In the genomic region with DNA sequence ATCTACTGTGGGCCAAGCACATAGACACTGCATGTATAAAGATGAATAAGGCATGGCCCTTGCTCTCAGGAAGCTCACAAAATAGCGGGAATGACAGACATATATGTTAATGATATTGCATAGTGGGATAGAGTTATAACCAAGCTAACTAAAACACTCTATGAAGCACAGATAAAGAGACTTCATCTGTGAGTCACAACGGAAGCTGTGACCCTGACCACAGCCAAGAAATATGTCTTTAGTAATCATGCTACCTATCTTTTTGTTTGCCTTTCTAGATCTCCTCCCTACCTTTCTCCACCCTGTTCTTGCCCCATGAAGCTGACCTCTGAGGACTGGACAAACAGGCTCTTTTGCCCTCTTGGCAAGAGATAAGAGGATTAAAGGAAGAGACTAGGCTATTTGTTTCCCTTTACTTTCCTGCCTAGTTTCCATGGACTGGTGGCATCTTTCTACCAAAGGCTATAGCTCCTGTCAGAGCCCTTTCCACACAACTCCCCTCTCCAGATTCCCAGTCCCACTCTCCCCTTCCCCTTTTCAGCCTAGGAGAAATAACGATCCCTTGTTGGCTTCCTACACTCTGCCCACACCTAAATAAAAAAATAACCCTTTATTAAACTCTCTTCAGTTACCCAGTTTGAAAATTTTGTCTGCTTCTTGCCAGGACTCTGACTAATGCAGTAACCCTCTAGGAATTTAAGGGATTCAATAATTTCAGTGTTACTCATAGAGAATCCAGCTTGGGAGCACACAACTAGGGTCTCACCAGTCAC, we compare ENCODE assay signal across 1 cellular context.
A peak's percentile ranks its signal among the peaks of the same experiment; 100 is the strongest.
TF ChIP-seq lines count a peak whose summit lies in the region.

No MANE protein-coding gene starts in this region.

TF ChIP-seq in SK-N-SH, 30 proteins besides CTCF, POLR2A, EP300 and RAD21 (continued from another document):
- TF ChIP-seq, protein P1, sequence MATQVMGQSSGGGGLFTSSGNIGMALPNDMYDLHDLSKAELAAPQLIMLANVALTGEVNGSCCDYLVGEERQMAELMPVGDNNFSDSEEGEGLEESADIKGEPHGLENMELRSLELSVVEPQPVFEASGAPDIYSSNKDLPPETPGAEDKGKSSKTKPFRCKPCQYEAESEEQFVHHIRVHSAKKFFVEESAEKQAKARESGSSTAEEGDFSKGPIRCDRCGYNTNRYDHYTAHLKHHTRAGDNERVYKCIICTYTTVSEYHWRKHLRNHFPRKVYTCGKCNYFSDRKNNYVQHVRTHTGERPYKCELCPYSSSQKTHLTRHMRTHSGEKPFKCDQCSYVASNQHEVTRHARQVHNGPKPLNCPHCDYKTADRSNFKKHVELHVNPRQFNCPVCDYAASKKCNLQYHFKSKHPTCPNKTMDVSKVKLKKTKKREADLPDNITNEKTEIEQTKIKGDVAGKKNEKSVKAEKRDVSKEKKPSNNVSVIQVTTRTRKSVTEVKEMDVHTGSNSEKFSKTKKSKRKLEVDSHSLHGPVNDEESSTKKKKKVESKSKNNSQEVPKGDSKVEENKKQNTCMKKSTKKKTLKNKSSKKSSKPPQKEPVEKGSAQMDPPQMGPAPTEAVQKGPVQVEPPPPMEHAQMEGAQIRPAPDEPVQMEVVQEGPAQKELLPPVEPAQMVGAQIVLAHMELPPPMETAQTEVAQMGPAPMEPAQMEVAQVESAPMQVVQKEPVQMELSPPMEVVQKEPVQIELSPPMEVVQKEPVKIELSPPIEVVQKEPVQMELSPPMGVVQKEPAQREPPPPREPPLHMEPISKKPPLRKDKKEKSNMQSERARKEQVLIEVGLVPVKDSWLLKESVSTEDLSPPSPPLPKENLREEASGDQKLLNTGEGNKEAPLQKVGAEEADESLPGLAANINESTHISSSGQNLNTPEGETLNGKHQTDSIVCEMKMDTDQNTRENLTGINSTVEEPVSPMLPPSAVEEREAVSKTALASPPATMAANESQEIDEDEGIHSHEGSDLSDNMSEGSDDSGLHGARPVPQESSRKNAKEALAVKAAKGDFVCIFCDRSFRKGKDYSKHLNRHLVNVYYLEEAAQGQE (IDR thresholded peaks at IDR 0.05; ENCODE audit: low read depth, low read length), result no peak
- TF ChIP-seq RXRA (IDR thresholded peaks at IDR 0.05; ENCODE audit: borderline replicate concordance, low read depth) (peak; percentile 77), FOSL2 (IDR thresholded peaks at IDR 0.05; ENCODE audit: borderline replicate concordance, low read depth) (peak; percentile 88), MEF2A (IDR thresholded peaks at IDR 0.05; ENCODE audit: borderline replicate concordance, low read depth) (no peak), NFIC (IDR thresholded peaks at IDR 0.05; ENCODE audit: borderline replicate concordance) (peak; percentile 84), RCOR1 (IDR thresholded peaks at IDR 0.05; ENCODE audit: low read length) (no peak), TAF1 (IDR thresholded peaks at IDR 0.05; ENCODE audit: borderline replicate concordance, low read depth, low read length) (no peak), TCF12 (IDR thresholded peaks at IDR 0.05) (peak; percentile 80)
- TF ChIP-seq, protein P2, sequence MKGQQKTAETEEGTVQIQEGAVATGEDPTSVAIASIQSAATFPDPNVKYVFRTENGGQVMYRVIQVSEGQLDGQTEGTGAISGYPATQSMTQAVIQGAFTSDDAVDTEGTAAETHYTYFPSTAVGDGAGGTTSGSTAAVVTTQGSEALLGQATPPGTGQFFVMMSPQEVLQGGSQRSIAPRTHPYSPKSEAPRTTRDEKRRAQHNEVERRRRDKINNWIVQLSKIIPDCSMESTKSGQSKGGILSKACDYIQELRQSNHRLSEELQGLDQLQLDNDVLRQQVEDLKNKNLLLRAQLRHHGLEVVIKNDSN (IDR thresholded peaks at IDR 0.05; ENCODE audit: borderline replicate concordance, low read depth), result no peak
- TF ChIP-seq, protein P3, sequence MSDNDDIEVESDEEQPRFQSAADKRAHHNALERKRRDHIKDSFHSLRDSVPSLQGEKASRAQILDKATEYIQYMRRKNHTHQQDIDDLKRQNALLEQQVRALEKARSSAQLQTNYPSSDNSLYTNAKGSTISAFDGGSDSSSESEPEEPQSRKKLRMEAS (IDR thresholded peaks at IDR 0.05; ENCODE audit: low read depth), result peak; percentile 65
